Comparison of ENCODE assay signal across 18 cellular contexts in the genomic region with DNA sequence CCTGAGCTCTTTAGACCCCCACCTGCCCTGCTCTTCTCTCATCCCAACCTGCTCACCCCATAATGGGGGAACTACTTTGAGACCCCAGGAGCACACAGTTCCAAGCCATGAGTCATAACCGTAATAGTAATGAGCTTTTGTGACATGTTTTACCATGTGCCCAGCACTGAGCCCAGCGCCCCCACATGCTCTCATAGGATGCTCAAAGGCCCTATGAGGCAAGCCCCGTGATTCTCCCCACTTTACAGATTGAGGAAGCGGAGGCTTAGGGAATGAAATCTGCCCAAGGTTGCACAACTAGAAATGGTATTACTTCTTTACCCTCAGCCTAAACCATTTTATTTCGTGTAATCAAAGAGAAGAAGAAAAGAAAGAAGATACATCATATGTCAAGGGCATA. TPM values are rescaled to one million over a fixed set of nuclear protein-coding genes. Genes with fewer than 3 reads are reported as not detected.
A peak's percentile ranks its signal among the peaks of the same experiment; 100 is the strongest.
DNase-seq lines count a peak whose midpoint lies in the region; ATAC-seq, FAIRE-seq and TF ChIP-seq lines count a peak whose summit lies in the region.
"Had no signal": no experiment of that assay in that cellular context is flagged by ENCODE, and none has a peak within 500 bp of the region (broad histone marks: within the 10 kb centered on the region; RNA-seq: fewer than 3 reads in every experiment).

No MANE protein-coding gene starts in this region.

- FAIRE-seq in astrocyte (lab: Jason Lieb, UNC), result no peak
- FAIRE-seq: A204.1, RCC 7860 had no signal

- WGBS in testis, 2 donors, result 73 to 77% methylated on average over 4 to 5 of the region's 5 CpGs

- H3K4me1 ChIP-seq in astrocyte (ENCODE audit: insufficient read depth, low read length) (peaks cover 19% of the 10 kb centered on the region), mucosa of rectum (ENCODE audit: control insufficient read depth in 2 of 2, insufficient read depth in 2 of 2, low read length in 2 of 2) (peaks cover 41 to 44% of the 10 kb centered on the region in 2 donors), testis (no peaks in the 10 kb centered on the region)

- peaks cover 18% of the 10 kb centered on the region for H4K20me1 ChIP-seq in astrocyte (ENCODE audit: insufficient read depth, low read length)

- H3K4me3 Mint-ChIP-seq in activated naive CD8-positive, alpha-beta T cell treated with anti-CD3 and anti-CD28 coated beads, Interleukin-2, amount 50 U/mL, for 24 hours, result no peak overlapping the region
- H3K4me3 Mint-ChIP-seq in activated naive CD8-positive, alpha-beta T cell treated with anti-CD3 and anti-CD28 coated beads for 36 hours, result no peak overlapping the region
- no peak overlapping the region for H3K4me3 Mint-ChIP-seq in astrocyte (ENCODE audit: unreplicated experiment)

- peaks cover 15% of the 10 kb centered on the region for H3K27me3 Mint-ChIP-seq in activated naive CD8-positive, alpha-beta T cell treated with anti-CD3 and anti-CD28 coated beads, Interleukin-2, amount 50 U/mL, for 24 hours
- H3K27me3 Mint-ChIP-seq in activated naive CD8-positive, alpha-beta T cell treated with anti-CD3 and anti-CD28 coated beads for 36 hours, result peaks cover 46% of the 10 kb centered on the region
- no peaks in the 10 kb centered on the region for H3K27me3 Mint-ChIP-seq in astrocyte (ENCODE audit: low read depth, unreplicated experiment)

- H3K27ac Mint-ChIP-seq in activated naive CD8-positive, alpha-beta T cell treated with anti-CD3 and anti-CD28 coated beads, Interleukin-2, amount 50 U/mL, for 24 hours, result peak overlapping the region; percentile 48
- no peak overlapping the region for H3K27ac Mint-ChIP-seq in activated naive CD8-positive, alpha-beta T cell treated with anti-CD3 and anti-CD28 coated beads for 36 hours
- H3K27ac Mint-ChIP-seq in astrocyte (ENCODE audit: unreplicated experiment), result peak overlapping the region; percentile 21

- ATAC-seq in activated naive CD8-positive, alpha-beta T cell treated with anti-CD3 and anti-CD28 coated beads, Interleukin-2, amount 50 U/mL, for 24 hours, result no peak

- no peaks in the 10 kb centered on the region for H3K27me3 ChIP-seq in astrocyte (ENCODE audit: insufficient read depth, low read length)
- peaks cover 0 to 3% of the 10 kb centered on the region in 2 donors for H3K27me3 ChIP-seq in mucosa of rectum (ENCODE audit: control insufficient read depth in 2 of 2, insufficient read depth in 2 of 2, low read length in 2 of 2)
- no peaks in the 10 kb centered on the region for H3K27me3 ChIP-seq in testis

- H3K36me3 Mint-ChIP-seq in activated naive CD8-positive, alpha-beta T cell treated with anti-CD3 and anti-CD28 coated beads, Interleukin-2, amount 50 U/mL, for 24 hours (ENCODE audit: low read depth), result no peaks in the 10 kb centered on the region
- H3K36me3 Mint-ChIP-seq in activated naive CD8-positive, alpha-beta T cell treated with anti-CD3 and anti-CD28 coated beads for 36 hours, result no peaks in the 10 kb centered on the region
- H3K36me3 Mint-ChIP-seq in astrocyte (ENCODE audit: low read depth, unreplicated experiment), result peaks cover 14% of the 10 kb centered on the region

- DNase-seq in activated naive CD8-positive, alpha-beta T cell treated with anti-CD3 and anti-CD28 coated beads, Interleukin-2, amount 50 U/mL, for 24 hours, result no peak
- DNase-seq in activated naive CD8-positive, alpha-beta T cell treated with anti-CD3 and anti-CD28 coated beads for 36 hours, result no peak
- DNase-seq in astrocyte (ENCODE audit: low read depth) (no peak), testis (no peak), RPMI8226 (no peak), AG08396 (ENCODE audit: low spot score) (no peak)
- DNase-seq in stimulated activated CD8-positive, alpha-beta memory T cell treated with anti-CD3 and anti-CD28 coated beads, Interleukin-4, amount 100 ng/mL, for 48 hours, result no peak
- DNase-seq: activated CD4-positive, alpha-beta T cell treated with anti-CD3 and anti-CD28 coated beads, Interleukin-2, amount 50 U/mL, for 4 hours; activated naive CD4-positive, alpha-beta T cell treated with anti-CD3 and anti-CD28 coated beads, Interleukin-2, amount 50 U/mL, for 16 hours; KBM-7; left ventricle myocardium superior; NCI-H1105 treated with DMSO at 0.1 percent for 48 hours; NCI-H774; substantia nigra had no signal

- H2AFZ ChIP-seq in astrocyte (ENCODE audit: low read depth, low read length), result no peak overlapping the region

- H3K9me3 ChIP-seq in astrocyte (ENCODE audit: insufficient read depth, low read depth, low read length), result no peaks in the 10 kb centered on the region
- H3K9me3 ChIP-seq in mucosa of rectum (ENCODE audit: control insufficient read depth in 2 of 2, low read length in 2 of 2), result no peaks in the 10 kb centered on the region
- no peaks in the 10 kb centered on the region for H3K9me3 ChIP-seq in testis

- H3K79me2 ChIP-seq in astrocyte (ENCODE audit: insufficient read depth, low read length), result peaks cover 39% of the 10 kb centered on the region

- H3K4me3 ChIP-seq in astrocyte (ENCODE audit: insufficient read depth, low read depth, low read length) (no peak overlapping the region), mucosa of rectum (ENCODE audit: low read length in 2 of 2) (no peak overlapping the region), testis (no peak overlapping the region)

- peaks cover 25% of the 10 kb centered on the region for H3K4me1 Mint-ChIP-seq in activated naive CD8-positive, alpha-beta T cell treated with anti-CD3 and anti-CD28 coated beads, Interleukin-2, amount 50 U/mL, for 24 hours
- H3K4me1 Mint-ChIP-seq in activated naive CD8-positive, alpha-beta T cell treated with anti-CD3 and anti-CD28 coated beads for 36 hours, result peaks cover 15% of the 10 kb centered on the region
- H3K4me1 Mint-ChIP-seq in astrocyte (ENCODE audit: low read depth, unreplicated experiment), result peaks cover 65% of the 10 kb centered on the region

- no peak overlapping the region for H3K9ac ChIP-seq in astrocyte (ENCODE audit: low read length)
- peak overlapping the region in 1 of 2 donors; percentile 55 for H3K9ac ChIP-seq in mucosa of rectum (ENCODE audit: low read depth in 1 of 2, low read length in 2 of 2)

- no peak for TF ChIP-seq CTCF in astrocyte (IDR thresholded peaks at IDR 0.05; ENCODE audit: insufficient read depth, low read depth, low read length)
- no peak for TF ChIP-seq CTCF in testis (IDR thresholded peaks at IDR 0.05)

- H3K36me3 ChIP-seq in astrocyte (ENCODE audit: insufficient read depth, low read length) (no peaks in the 10 kb centered on the region), mucosa of rectum (ENCODE audit: control insufficient read depth in 2 of 2, insufficient read depth in 2 of 2, low read length in 2 of 2) (peaks cover 0 to 4% of the 10 kb centered on the region in 2 donors), testis (ENCODE audit: low read depth, missing control alignments) (no peaks in the 10 kb centered on the region)

- H3K27ac ChIP-seq in astrocyte (ENCODE audit: low read depth, low read length) (no peak overlapping the region), mucosa of rectum (ENCODE audit: low read depth in 2 of 2, low read length in 2 of 2) (peak overlapping the region; percentile 72 to 81), testis (no peak overlapping the region)
- H3K27ac ChIP-seq: C4-2B had no signal

- no peak overlapping the region for H3K4me2 ChIP-seq in astrocyte (ENCODE audit: low read length)

- intact Hi-C loops in testis (cut with DNase I; ENCODE audit: low total_unique reads), result no loop called here

- no peak for TF ChIP-seq POLR2A in testis (IDR thresholded peaks at IDR 0.05)

- H3K9me3 Mint-ChIP-seq in activated naive CD8-positive, alpha-beta T cell treated with anti-CD3 and anti-CD28 coated beads, Interleukin-2, amount 50 U/mL, for 24 hours, result no peaks in the 10 kb centered on the region
- no peaks in the 10 kb centered on the region for H3K9me3 Mint-ChIP-seq in activated naive CD8-positive, alpha-beta T cell treated with anti-CD3 and anti-CD28 coated beads for 36 hours
- no peaks in the 10 kb centered on the region for H3K9me3 Mint-ChIP-seq in astrocyte (ENCODE audit: unreplicated experiment)

RNA-seq across cellular contexts. Expression of gene BCL11A, which starts 24.3 kb away (rescaled TPM):
- 1 to 10 TPM; 1.6 to 1.8 TPM for total RNA-seq in activated naive CD8-positive, alpha-beta T cell treated with anti-CD3 and anti-CD28 coated beads for 36 hours
- total RNA-seq in astrocyte (29.8 and 32.0 TPM in 2 replicates), testis (10 to 100 TPM in 1 of 2 donors, 1 to 10 TPM in 1; 4.1 to 11.6 TPM)
- 5.1 TPM for polyA plus RNA-seq in testis (ENCODE audit: insufficient read depth, low read depth, low replicate concordance)

Comparison
In these comparisons a context has a peak if more than half of its experiments do, and no peak if none do; other contexts are left out.
1. H3K27ac ChIP-seq: peak in mucosa of rectum (2 of 2); none in astrocyte (single experiment) and testis (0 of 2).